Comparison of ENCODE assay signal across 14 cellular contexts in genomic region chr12:28543021-28543890, GRCh38.
A peak's percentile ranks its signal among the peaks of the same experiment; 100 is the strongest.
DNase-seq lines count a peak whose midpoint lies in the region; ATAC-seq, FAIRE-seq and TF ChIP-seq lines count a peak whose summit lies in the region.
"Had no signal": no experiment of that assay in that cellular context is flagged by ENCODE, and none has a peak within 500 bp of the region (broad histone marks: within the 10 kb centered on the region; RNA-seq: fewer than 3 reads in every experiment).

No MANE protein-coding gene starts in this region.

- WGBS in HepG2 (ENCODE audit: low lambda C conversion rate) = 72% methylated on average over 10 of the region's 10 CpGs

- no peak overlapping the region for H2AFZ ChIP-seq in HepG2 (ENCODE audit: low read length)

- H3K4me1 ChIP-seq in CD4-positive, CD25-positive, alpha-beta regulatory T cell (ENCODE audit: control insufficient read depth, insufficient read depth, low read length, poor library complexity, severe bottlenecking) = no peaks in the 10 kb centered on the region
- no peaks in the 10 kb centered on the region for H3K4me1 ChIP-seq in HepG2 (ENCODE audit: insufficient read depth, low read length)
- H3K4me1 ChIP-seq: left lung, psoas muscle had no signal

- H4K20me1 ChIP-seq in HepG2 (ENCODE audit: insufficient read depth, low read length) = no peaks in the 10 kb centered on the region
- H4K20me1 ChIP-seq: BLaER1 treated with 17β-estradiol and CSF1 and Interleukin-3, amounts not matched to agents 10 nM and 100 nM had no signal

- H3K27ac Mint-ChIP-seq in CD4-positive, CD25-positive, alpha-beta regulatory T cell = peak overlapping the region; percentile 56 to 89 (median 63)
- H3K27ac Mint-ChIP-seq in activated CD8-positive, alpha-beta T cell treated with anti-CD3 and anti-CD28 coated beads, Interleukin-2, amount 10 ng/mL, durations not matched to agents 7 days and 5 days = peak overlapping the region; percentile 53

- no peak for ATAC-seq in CD4-positive, CD25-positive, alpha-beta regulatory T cell (ENCODE audit: low read depth in 2 of 2)
- peak; percentile 79 for ATAC-seq in GM19025 (IDR thresholded peaks at IDR 0.05; ENCODE audit: low read depth, unreplicated experiment)
- ATAC-seq in HG03039 (IDR thresholded peaks at IDR 0.05; ENCODE audit: unreplicated experiment) = peak; percentile 66
- no peak for ATAC-seq in activated CD8-positive, alpha-beta T cell treated with anti-CD3 and anti-CD28 coated beads, Interleukin-2, amount 10 ng/mL, durations not matched to agents 7 days and 5 days
- no peak for ATAC-seq in HG03457 (IDR thresholded peaks at IDR 0.05; ENCODE audit: unreplicated experiment)
- no peak for ATAC-seq in GM18861 (IDR thresholded peaks at IDR 0.05; ENCODE audit: unreplicated experiment)
- ATAC-seq in HepG2 = no peak
- ATAC-seq: left lung, psoas muscle had no signal

- H3K9me3 Mint-ChIP-seq in CD4-positive, CD25-positive, alpha-beta regulatory T cell = peaks cover 0 to 3% (median 0%) of the 10 kb centered on the region in 7 donors
- H3K9me3 Mint-ChIP-seq in activated CD8-positive, alpha-beta T cell treated with anti-CD3 and anti-CD28 coated beads, Interleukin-2, amount 10 ng/mL, durations not matched to agents 7 days and 5 days (ENCODE audit: insufficient read depth) = peaks cover 4% of the 10 kb centered on the region

- BruUV-seq in HepG2 (replicated peaks; lab: Mats Ljungman, UMichigan) = no TSS peak

- POLR2A ChIA-PET in activated CD8-positive, alpha-beta T cell treated with anti-CD3 and anti-CD28 coated beads, Interleukin-2, amount 10 ng/mL, durations not matched to agents 7 days and 5 days (lab: Charles Lee) = interaction anchor here (0.9 kb wide), 1 partner anchor 352 kb away, joined by 3 read pairs; no protein-coding TSS in a partner anchor
- POLR2A ChIA-PET in HepG2 (lab: Yijun Ruan, JAX) = no interaction called here

- no peak overlapping the region for H3K9ac ChIP-seq in HepG2 (ENCODE audit: insufficient read depth, low read depth, low read length)
- H3K9ac ChIP-seq: BLaER1 treated with 17β-estradiol and CSF1 and Interleukin-3, amounts not matched to agents 10 nM and 100 nM had no signal

- H3K36me3 ChIP-seq in CD4-positive, CD25-positive, alpha-beta regulatory T cell (ENCODE audit: control insufficient read depth, insufficient read depth, low read length) = no peaks in the 10 kb centered on the region
- H3K36me3 ChIP-seq in HepG2 (replicated peaks in 1 of 2; ENCODE audit: control insufficient read depth in 1 of 2, insufficient read depth in 2 of 2, low read length in 2 of 2) = no peaks in the 10 kb centered on the region
- H3K36me3 ChIP-seq: BLaER1 treated with 17β-estradiol and CSF1 and Interleukin-3, amounts not matched to agents 10 nM and 100 nM; left lung had no signal

- no peaks in the 10 kb centered on the region for H3K27me3 ChIP-seq in CD4-positive, CD25-positive, alpha-beta regulatory T cell (ENCODE audit: control insufficient read depth, insufficient read depth, low read length)
- H3K27me3 ChIP-seq in HepG2 (ENCODE audit: control insufficient read depth in 1 of 2, insufficient read depth in 2 of 2, low read length in 2 of 2) = no peaks in the 10 kb centered on the region
- H3K27me3 ChIP-seq: BLaER1 treated with 17β-estradiol and CSF1 and Interleukin-3, amounts not matched to agents 10 nM and 100 nM; left lung had no signal

- DNase-seq in CD4-positive, CD25-positive, alpha-beta regulatory T cell = peak in 2 of 3 donors; percentile 12 to 69
- DNase-seq in activated CD8-positive, alpha-beta T cell treated with anti-CD3 and anti-CD28 coated beads, Interleukin-2, amount 10 ng/mL, durations not matched to agents 7 days and 5 days = no peak
- DNase-seq in NCI-H526 (lab: John Stamatoyannopoulos, UW) (no peak), HepG2 (ENCODE audit: low spot score) (no peak)
- DNase-seq: foreskin fibroblast, left lung, NCI-H1436 treated with DMSO at 0.1 percent for 48 hours, psoas muscle had no signal

- CTCF ChIA-PET in activated CD8-positive, alpha-beta T cell treated with anti-CD3 and anti-CD28 coated beads, Interleukin-2, amount 10 ng/mL, durations not matched to agents 7 days and 5 days (lab: Charles Lee) = no interaction called here
- CTCF ChIA-PET in HepG2 (lab: Yijun Ruan, JAX; ENCODE audit: low intra/inter-chr PET ratio, low total read pairs) = no interaction called here

- no peak for TF ChIP-seq RAD21 in HepG2 (CRISPR knock-in tag; IDR thresholded peaks at IDR 0.05)

- H3K4me1 Mint-ChIP-seq in CD4-positive, CD25-positive, alpha-beta regulatory T cell = peaks cover 29 to 46% (median 33%) of the 10 kb centered on the region in 4 donors
- peaks cover 7% of the 10 kb centered on the region for H3K4me1 Mint-ChIP-seq in activated CD8-positive, alpha-beta T cell treated with anti-CD3 and anti-CD28 coated beads, Interleukin-2, amount 10 ng/mL, durations not matched to agents 7 days and 5 days (ENCODE audit: low read depth)

- intact Hi-C loops in HepG2 (cut with micrococcal nuclease; ENCODE audit: unreplicated experiment) = no loop called here

- in situ Hi-C loops in HepG2 (cut with HindIII; ENCODE audit: extremely low pct_ligation_motif_present, low pct_unique_long_range_greater_than_20kb) = no loop called here

- peak overlapping the region; percentile 51 for H3K27ac ChIP-seq in CD4-positive, CD25-positive, alpha-beta regulatory T cell (ENCODE audit: insufficient read depth, low read length, poor library complexity, severe bottlenecking)
- H3K27ac ChIP-seq in HepG2 (ENCODE audit: extremely low read length, insufficient read depth, low read length) = no peak overlapping the region
- H3K27ac ChIP-seq: left lung, psoas muscle had no signal

- peak overlapping the region; percentile 72 for H3K4me3 ChIP-seq in CD4-positive, CD25-positive, alpha-beta regulatory T cell (ENCODE audit: low read depth, low read length)
- no peak overlapping the region for H3K4me3 ChIP-seq in HepG2 (replicated peaks in 1 of 3; ENCODE audit: insufficient read depth in 1 of 3, low read depth in 2 of 3, low read length in 3 of 3)
- H3K4me3 ChIP-seq: BLaER1 treated with 17β-estradiol and CSF1 and Interleukin-3, amounts not matched to agents 10 nM and 100 nM; left lung; psoas muscle had no signal

- FAIRE-seq in HepG2 (lab: Jason Lieb, UNC) = no peak
- FAIRE-seq: bronchial epithelial cell had no signal

- H3K79me2 ChIP-seq in HepG2 (ENCODE audit: insufficient read depth, low read length) = no peaks in the 10 kb centered on the region

- TF ChIP-seq POLR2A in HepG2 (IDR thresholded peaks at IDR 0.05; ENCODE audit: insufficient read depth in 1 of 2, low read depth in 2 of 2, low read length in 2 of 2) = no peak

- H3K27me3 Mint-ChIP-seq in CD4-positive, CD25-positive, alpha-beta regulatory T cell = no peaks in the 10 kb centered on the region
- H3K27me3 Mint-ChIP-seq in activated CD8-positive, alpha-beta T cell treated with anti-CD3 and anti-CD28 coated beads, Interleukin-2, amount 10 ng/mL, durations not matched to agents 7 days and 5 days (ENCODE audit: low read depth) = no peaks in the 10 kb centered on the region

- no peak overlapping the region for H3K4me2 ChIP-seq in HepG2 (ENCODE audit: low read depth, low read length)

- peak overlapping the region; percentile 45 to 81 (median 62) for H3K4me3 Mint-ChIP-seq in CD4-positive, CD25-positive, alpha-beta regulatory T cell
- peak overlapping the region; percentile 13 for H3K4me3 Mint-ChIP-seq in activated CD8-positive, alpha-beta T cell treated with anti-CD3 and anti-CD28 coated beads, Interleukin-2, amount 10 ng/mL, durations not matched to agents 7 days and 5 days

- H3K36me3 Mint-ChIP-seq in CD4-positive, CD25-positive, alpha-beta regulatory T cell = peaks cover 18% of the 10 kb centered on the region
- H3K36me3 Mint-ChIP-seq in activated CD8-positive, alpha-beta T cell treated with anti-CD3 and anti-CD28 coated beads, Interleukin-2, amount 10 ng/mL, durations not matched to agents 7 days and 5 days (ENCODE audit: low read depth) = no peaks in the 10 kb centered on the region

- TF ChIP-seq EP300 in HepG2 (IDR thresholded peaks at IDR 0.05; ENCODE audit: low read depth in 2 of 2, low read length in 2 of 2) = no peak
- no peak for TF ChIP-seq EP300 in HepG2 (CRISPR knock-in tag; IDR thresholded peaks at IDR 0.05; ENCODE audit: borderline replicate concordance)

- H3K9me3 ChIP-seq in CD4-positive, CD25-positive, alpha-beta regulatory T cell (ENCODE audit: control insufficient read depth in 2 of 2, low read length in 2 of 2) = no peaks in the 10 kb centered on the region
- no peaks in the 10 kb centered on the region for H3K9me3 ChIP-seq in HepG2 (ENCODE audit: low read length)
- H3K9me3 ChIP-seq: left lung, psoas muscle had no signal

- no peak for TF ChIP-seq CTCF in HepG2 (CRISPR knock-in tag; IDR thresholded peaks at IDR 0.05)

TF ChIP-seq in HepG2, 621 proteins besides CTCF, POLR2A, EP300 and RAD21 (continues in another document):
- TF ChIP-seq MBNL3 (CRISPR knock-in tag; conservative IDR thresholded peaks at IDR 0.05) = no peak
- TF ChIP-seq HMGA1 (CRISPR knock-in tag; conservative IDR thresholded peaks at IDR 0.05) = no peak
- no peak for TF ChIP-seq ZNF790 (CRISPR knock-in tag; IDR thresholded peaks at IDR 0.05; ENCODE audit: borderline replicate concordance)
- TF ChIP-seq ZNF574 (CRISPR knock-in tag; IDR thresholded peaks at IDR 0.05) = no peak
- TF ChIP-seq ZNF263 (CRISPR knock-in tag; IDR thresholded peaks at IDR 0.05) = no peak
- TF ChIP-seq SOX6 (IDR thresholded peaks at IDR 0.05) = no peak
- TF ChIP-seq SOX6 (CRISPR knock-in tag; IDR thresholded peaks at IDR 0.05) = no peak
- no peak for TF ChIP-seq HNRNPK (IDR thresholded peaks at IDR 0.05; ENCODE audit: low read depth, low read length, poor library complexity, severe bottlenecking)

Comparison
In these comparisons a context has a peak if more than half of its experiments do, and no peak if none do; other contexts are left out.
1. ATAC-seq: peak in GM19025 (single experiment) and HG03039 (single experiment); none in CD4-positive, CD25-positive, alpha-beta regulatory T cell (0 of 2), activated CD8-positive, alpha-beta T cell treated with anti-CD3 and anti-CD28 coated beads, Interleukin-2, amount 10 ng/mL, durations not matched to agents 7 days and 5 days (single experiment), HG03457 (single experiment), GM18861 (single experiment) and HepG2 (single experiment).
2. DNase-seq: peak in CD4-positive, CD25-positive, alpha-beta regulatory T cell (2 of 3); none in activated CD8-positive, alpha-beta T cell treated with anti-CD3 and anti-CD28 coated beads, Interleukin-2, amount 10 ng/mL, durations not matched to agents 7 days and 5 days (single experiment), NCI-H526 (0 of 2) and HepG2 (single experiment).